In the genomic region with DNA sequence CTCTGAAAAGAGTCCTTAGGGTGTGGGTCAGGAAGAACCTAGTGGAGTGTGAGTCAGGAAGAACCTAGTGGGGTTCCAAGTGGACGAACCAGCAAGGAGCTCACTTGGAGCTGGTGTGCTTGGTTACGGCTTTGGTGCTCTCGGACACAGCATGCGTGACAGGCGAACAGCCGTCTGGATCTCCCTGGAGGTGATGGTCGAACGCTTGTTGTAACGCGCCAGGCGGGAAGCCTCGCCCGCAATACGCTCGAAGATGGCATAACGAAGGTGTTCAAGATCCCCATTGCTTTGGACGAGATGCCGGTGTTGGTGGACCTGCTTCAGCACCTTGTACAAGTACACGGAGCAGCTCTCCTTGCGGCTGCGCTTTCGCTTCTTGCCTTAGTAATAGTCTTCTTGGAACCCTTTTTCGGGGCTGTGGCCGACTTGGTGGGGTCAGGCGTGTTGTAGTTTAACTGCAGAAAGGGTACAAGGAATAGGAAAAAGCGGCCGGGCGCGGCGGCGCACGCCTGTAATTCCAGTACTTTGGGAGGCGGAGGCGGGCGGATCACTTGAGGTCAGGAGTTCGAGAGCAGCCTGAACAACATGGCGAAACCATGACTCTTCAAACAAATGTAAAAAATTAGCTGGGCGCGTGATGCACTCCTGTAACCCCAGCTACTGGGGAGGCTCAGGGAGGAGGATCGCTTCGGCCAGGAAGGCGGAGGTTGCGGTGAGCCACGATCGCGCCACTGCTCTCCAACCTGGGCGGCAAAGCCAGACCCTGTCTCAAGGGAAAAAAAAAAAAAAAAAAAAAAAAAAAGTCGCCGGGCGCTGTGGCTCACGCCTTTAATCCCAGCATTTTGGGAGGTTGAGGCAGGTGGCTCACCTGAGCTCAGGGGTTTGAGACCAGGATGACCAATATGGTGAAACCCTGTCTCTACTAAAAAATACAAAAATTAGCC, we compare ENCODE assay signal across 9 cellular contexts. TPM values are rescaled to one million over a fixed set of nuclear protein-coding genes. Genes with fewer than 3 reads are reported as not detected.
A peak's percentile ranks its signal among the peaks of the same experiment; 100 is the strongest.
DNase-seq lines count a peak whose midpoint lies in the region; ATAC-seq, FAIRE-seq and TF ChIP-seq lines count a peak whose summit lies in the region.
"Had no signal": no experiment of that assay in that cellular context is flagged by ENCODE, and none has a peak within 500 bp of the region (broad histone marks: within the 10 kb centered on the region; RNA-seq: fewer than 3 reads in every experiment).

No MANE protein-coding gene starts in this region.

- ATAC-seq in HG02763 (IDR thresholded peaks at IDR 0.05; ENCODE audit: unreplicated experiment): no peak

- H3K9ac ChIP-seq in H1 (replicated peaks in 1 of 4; ENCODE audit: extremely low read depth in 1 of 4, low read depth in 3 of 4, low read length in 3 of 4): no peak overlapping the region

- H3K4me1 ChIP-seq in H1 (replicated peaks in 1 of 4; ENCODE audit: control insufficient read depth in 3 of 4, insufficient read depth in 4 of 4, low read length in 3 of 4): peaks cover 0 to 5% (median 1%) of the 10 kb centered on the region in 4 experiments; a peak in 2 of 7 replicates
- peaks cover 27 to 31% of the 10 kb centered on the region in 2 experiments for H3K4me1 ChIP-seq in neutrophil (ENCODE audit: control insufficient read depth in 1 of 2, insufficient read depth in 1 of 2, low read depth in 1 of 2, low read length in 1 of 2)
- no peaks in the 10 kb centered on the region for H3K4me1 ChIP-seq in HAP-1

- peak overlapping the region; percentile 59; the same call in 1 of the 2 replicates for H3K27ac ChIP-seq in H1 (ENCODE audit: low read depth, low read length)
- peak overlapping the region; percentile 77 for H3K27ac ChIP-seq in neutrophil

- H3K79me2 ChIP-seq in H1 (ENCODE audit: control insufficient read depth in 1 of 2, insufficient read depth in 2 of 2, low read length in 2 of 2): no peaks in the 10 kb centered on the region

- no peak for TF ChIP-seq RAD21 in H1 (IDR thresholded peaks at IDR 0.05 in 1 of 2, conservative IDR thresholded peaks at IDR 0.05 in 1 of 2; ENCODE audit: low read depth in 2 of 2, low read length in 2 of 2)

- no peaks in the 10 kb centered on the region for H4K20me1 ChIP-seq in H1 (replicated peaks in 1 of 2; ENCODE audit: control insufficient read depth in 1 of 2, insufficient read depth in 2 of 2, low read length in 2 of 2)

- peak; percentile 48; the same call in 1 of the 2 replicates for TF ChIP-seq POLR2A in Raji (IDR thresholded peaks at IDR 0.05; ENCODE audit: insufficient read depth, low read depth, low read length)
- TF ChIP-seq POLR2A in H1 (IDR thresholded peaks at IDR 0.05; ENCODE audit: control extremely low read depth in 1 of 2, low read depth in 2 of 2, low read length in 2 of 2): no peak

- WGBS in H1 (ENCODE audit: extremely low coverage in 1 of 2, insufficient coverage in 1 of 2, insufficient read length in 1 of 2, insufficient replicate concordance in 2 of 2, low coverage in 1 of 2, low lambda C conversion rate in 2 of 2, missing lambda C conversion rate in 1 of 2), 2 experiments: 98% methylated on average over 39 of the region's 51 CpGs; no CpG with 5 or more reads in 1 of the 2 experiments

- DNase-seq in GM06990 (ENCODE audit: extremely low read depth, insufficient read length): peak; percentile 65
- peak in 1 of 2 experiments; percentile 45 for DNase-seq in H1 (ENCODE audit: low read depth in 1 of 2, low spot score in 2 of 2)
- DNase-seq in HAP-1 (ENCODE audit: low spot score in 2 of 2): no peak
- DNase-seq in NCI-H1930 (lab: John Stamatoyannopoulos, UW): no peak
- DNase-seq in middle frontal gyrus (ENCODE audit: extremely low spot score, low spot score): no peak

- no peak overlapping the region for H4K8ac ChIP-seq in H1 (ENCODE audit: extremely low read depth, insufficient read depth, low read length)

- POLR2A ChIA-PET in H1 (lab: Charles Lee; ENCODE audit: partially characterized antibody): interaction anchor here (0.7 to 40.3 kb wide), 32 partner anchors 6 to 1837 kb away, joined by 3 to 3039 read pairs (median 36); a partner anchor contains a TSS

- no peak overlapping the region for H4K5ac ChIP-seq in H1 (ENCODE audit: insufficient read length, low read depth, low read length)

- CTCF ChIA-PET in H1 (lab: Charles Lee; ENCODE audit: partially characterized antibody): interaction anchor here (0.7 to 3.2 kb wide), 4 partner anchors 10 to 31 kb away, joined by 3 to 19 read pairs (median 6); a partner anchor contains a TSS

- H3K23ac ChIP-seq in H1 (ENCODE audit: insufficient read length): no peak overlapping the region

- H2AFZ ChIP-seq in H1 (ENCODE audit: low read length): no peak overlapping the region

- H2AK5ac ChIP-seq in H1 (ENCODE audit: low read depth, low read length): peak overlapping the region; percentile 93; the same call in 1 of the 2 replicates

- H3K4me2 ChIP-seq in H1 (ENCODE audit: insufficient read depth in 1 of 2, low read depth in 2 of 2, low read length in 2 of 2): no peak overlapping the region; a peak in 1 of 4 replicates

- peak overlapping the region; percentile 68 for H3K18ac ChIP-seq in H1 (ENCODE audit: extremely low read depth, low read length)

- TF ChIP-seq EP300 in H1 (IDR thresholded peaks at IDR 0.05; ENCODE audit: borderline replicate concordance in 1 of 2, low read depth in 2 of 2, low read length in 2 of 2): no peak

- H3K4me3 ChIP-seq in GM06990 (replicated peaks; ENCODE audit: low read depth, low read length) (peak overlapping the region; percentile 74), H1 (ENCODE audit: extremely low read depth in 1 of 4, insufficient read depth in 2 of 4, low read depth in 3 of 4, low read length in 4 of 4) (no peak overlapping the region; a peak in 1 of 8 replicates), neutrophil (ENCODE audit: low read depth in 1 of 2, low read length in 1 of 2) (peak overlapping the region; percentile 71 to 75), HAP-1 (no peak overlapping the region)

- H2BK12ac ChIP-seq in H1 (ENCODE audit: low read depth, low read length): peak overlapping the region; percentile 93

- no peak for FAIRE-seq in H1 (lab: Jason Lieb, UNC)

- H3K23me2 ChIP-seq in H1 (ENCODE audit: low read depth, low read length): peaks cover 4% of the 10 kb centered on the region

- peak overlapping the region; percentile 80 for H2BK20ac ChIP-seq in H1 (ENCODE audit: low read length)

- no peak for TF ChIP-seq CTCF in GM06990 (IDR thresholded peaks at IDR 0.05; ENCODE audit: insufficient read depth, low read length, poor library complexity, severe bottlenecking)
- TF ChIP-seq CTCF in H1 (IDR thresholded peaks at IDR 0.05; ENCODE audit: control extremely low read depth in 1 of 3, insufficient read depth in 1 of 3, low read depth in 1 of 3, low read length in 3 of 3): no peak
- no peak for TF ChIP-seq CTCF in neutrophil (IDR thresholded peaks at IDR 0.05)

- H4K91ac ChIP-seq in H1 (replicated peaks; ENCODE audit: insufficient read length, low read length): peak overlapping the region; percentile 36

- H3K9me3 ChIP-seq in H1 (ENCODE audit: insufficient read depth in 2 of 2, low read depth in 1 of 2, low read length in 1 of 2) (peaks cover 0 to 11% of the 10 kb centered on the region in 2 experiments; a peak in 1 of 4 replicates), neutrophil (no peaks in the 10 kb centered on the region), HAP-1 (no peaks in the 10 kb centered on the region)

- H3K27me3 ChIP-seq in GM06990 (replicated peaks; ENCODE audit: control insufficient read depth, insufficient read depth, low read length) (no peaks in the 10 kb centered on the region), H1 (replicated peaks in 1 of 4; ENCODE audit: control insufficient read depth in 3 of 4, extremely low read depth in 1 of 4, insufficient read depth in 3 of 4, low read length in 3 of 4) (no peaks in the 10 kb centered on the region), neutrophil (peaks cover 25% of the 10 kb centered on the region), HAP-1 (ENCODE audit: low read depth) (no peaks in the 10 kb centered on the region)

- H3K14ac ChIP-seq in H1 (ENCODE audit: insufficient read length): no peak overlapping the region

- H2BK15ac ChIP-seq in H1 (ENCODE audit: low read length): peak overlapping the region; percentile 84; the same call in 1 of the 2 replicates

- H3K36me3 ChIP-seq in GM06990 (ENCODE audit: control insufficient read depth, insufficient read depth, low read length) (no peaks in the 10 kb centered on the region), H1 (ENCODE audit: control insufficient read depth in 2 of 4, insufficient read depth in 4 of 4, low read length in 3 of 4) (no peaks in the 10 kb centered on the region), neutrophil (no peaks in the 10 kb centered on the region), HAP-1 (replicated peaks) (no peaks in the 10 kb centered on the region)

- H3K56ac ChIP-seq in H1 (replicated peaks; ENCODE audit: insufficient read length, low read depth, low read length): no peak overlapping the region

- no peaks in the 10 kb centered on the region for H3K79me1 ChIP-seq in H1 (ENCODE audit: low read depth, low read length)

- peak overlapping the region; percentile 84 for H2BK5ac ChIP-seq in H1 (ENCODE audit: low read depth, low read length)

- H3K4ac ChIP-seq in H1 (replicated peaks; ENCODE audit: insufficient read length, low read depth, low read length): no peak overlapping the region

- in situ Hi-C loops in HAP-1 (cut with MboI; ENCODE audit: low sequenced_read_pairs): no loop called here

- peak overlapping the region; percentile 62 for H2BK120ac ChIP-seq in H1 (replicated peaks; ENCODE audit: low read depth, low read length)

TF ChIP-seq in H1, 55 proteins besides CTCF, POLR2A, EP300 and RAD21 (continues in another document):
- TF ChIP-seq EZH2 (IDR thresholded peaks at IDR 0.05; ENCODE audit: low read depth, low read length, severe bottlenecking): no peak
- TF ChIP-seq JUN (IDR thresholded peaks at IDR 0.05; ENCODE audit: low read depth, low read length): no peak
- TF ChIP-seq SIRT6 (IDR thresholded peaks at IDR 0.05; ENCODE audit: low read length): no peak
- no peak for TF ChIP-seq ASH2L (IDR thresholded peaks at IDR 0.05; ENCODE audit: low read length)
- TF ChIP-seq KDM4A (IDR thresholded peaks at IDR 0.05; ENCODE audit: low read depth, low read length, severe bottlenecking): no peak
- TF ChIP-seq USF2 (IDR thresholded peaks at IDR 0.05; ENCODE audit: low read length): no peak

RNA-seq across cellular contexts. Expression of gene OR2B2, which starts 48.0 kb away (rescaled TPM):
- total RNA-seq in H1 (2021; fragmentation: NEBNext Ultra II Directional; extraction: Animal tissue kit (Norgen Biotek cat#: 25700)): not detected in 2 replicates
- polyA plus RNA-seq in H1 (2011; rRNA removed): not detected in 2 replicates
- polyA plus RNA-seq in H1 (2011; cell fraction: cytosol; rRNA removed): not detected
- not detected for polyA plus RNA-seq in H1 (2011; cell fraction: nucleus; rRNA removed)
- polyA plus RNA-seq in H1 (2012, experiment 1 of 2): not detected in 4 replicates
- polyA plus RNA-seq in H1 (2012, experiment 2 of 2): not detected
- polyA plus RNA-seq in H1 (2013, experiment 1 of 2): not detected
- not detected for polyA plus RNA-seq in H1 (2013, experiment 2 of 2)
- not detected in 2 replicates for polyA minus RNA-seq in H1 (2011; rRNA and poly(A)+ RNA removed)
- not detected for polyA minus RNA-seq in H1 (2011; cell fraction: cytosol; rRNA and poly(A)+ RNA removed)
- polyA minus RNA-seq in H1 (2011; cell fraction: nucleus; rRNA and poly(A)+ RNA removed): not detected
- total RNA-seq: T-helper 1 cell treated with Interleukin-12 subunit alpha and Interleukin-12 subunit beta and Interleukin-4 antibody, amounts not matched to agents 30 ng/mL and 1 ng/mL, for 36 hours had no signal

Comparison
In these comparisons a context has a peak if more than half of its experiments do, and no peak if none do; other contexts are left out.
1. H3K4me3 ChIP-seq: peak in GM06990 (single experiment) and neutrophil (2 of 2); none in H1 (0 of 4) and HAP-1 (single experiment).